In genomic region chr5:32055891-32056866, GRCh38 we compare ENCODE assay signal across 16 cellular contexts.
"Had no signal": no experiment of that assay in that cellular context is flagged by ENCODE, and none has a peak within 500 bp of the region (broad histone marks: within the 10 kb centered on the region; RNA-seq: fewer than 3 reads in every experiment).

No MANE protein-coding gene starts in this region.

- H3K4me2 ChIP-seq: hepatocyte had no signal

- H3K79me2 ChIP-seq: hepatocyte had no signal

- DNase-seq: activated B cell treated with CpG ODN at 0.5 μM for 24 hours; activated CD4-positive, alpha-beta T cell treated with anti-CD3 and anti-CD28 coated beads for 48 hours; activated CD8-positive, alpha-beta memory T cell treated with anti-CD3 and anti-CD28 coated beads, Interleukin-2, amount 50 U/mL, for 4 hours; activated CD8-positive, alpha-beta T cell treated with anti-CD3 and anti-CD28 coated beads, Interleukin-2, amount 10 ng/mL, durations not matched to agents 7 days and 5 days; activated effector memory CD4-positive, alpha-beta T cell treated with anti-CD3 and anti-CD28 coated beads, Interleukin-2, amount 50 U/mL, for 16 hours; activated T-cell treated with anti-CD3 and anti-CD28 coated beads, Interleukin-2, amount 50 U/mL, for 48 hours; amniotic stem cell; effector memory CD4-positive, alpha-beta T cell; islet precursor cell; left lung; mesendoderm; natural killer cell; spleen; stomach had no signal

- ATAC-seq: activated CD8-positive, alpha-beta T cell treated with anti-CD3 and anti-CD28 coated beads, Interleukin-2, amount 10 ng/mL, durations not matched to agents 7 days and 5 days; gastroesophageal sphincter; left lung; natural killer cell had no signal

- H3K9me3 ChIP-seq: gastroesophageal sphincter, left lung, spleen, stomach had no signal

- H2AFZ ChIP-seq: hepatocyte had no signal

- H3K27ac ChIP-seq: gastroesophageal sphincter, hepatocyte, left lung, spleen, stomach had no signal

- H3K36me3 ChIP-seq: spleen had no signal

- H3K4me1 ChIP-seq: gastroesophageal sphincter, left lung, spleen, stomach had no signal

- H3K27me3 ChIP-seq: gastroesophageal sphincter, hepatocyte, left lung, spleen, stomach had no signal

- H3K4me3 ChIP-seq: gastroesophageal sphincter, hepatocyte, left lung, spleen, stomach had no signal
